In genomic region chr12:121849660-121850059, GRCh38 we compare ENCODE assay signal across 26 cellular contexts. TPM values are rescaled to one million over a fixed set of nuclear protein-coding genes. Genes with fewer than 3 reads are reported as not detected.
DNase-seq lines count a peak whose midpoint lies in the region; ATAC-seq, FAIRE-seq and TF ChIP-seq lines count a peak whose summit lies in the region.
"Had no signal": no experiment of that assay in that cellular context is flagged by ENCODE, and none has a peak within 500 bp of the region (broad histone marks: within the 10 kb centered on the region; RNA-seq: fewer than 3 reads in every experiment).

No MANE protein-coding gene starts in this region.

- no peak overlapping the region for H3K4me2 ChIP-seq in A549
- H3K4me2 ChIP-seq in HepG2 (ENCODE audit: low read depth, low read length), result no peak overlapping the region

- H2AFZ ChIP-seq in HepG2 (ENCODE audit: low read length), result no peak overlapping the region

- intact Hi-C loops in HepG2 (cut with micrococcal nuclease; ENCODE audit: unreplicated experiment), result no loop called here

- DNase-seq in A549 (ENCODE audit: low read depth in 1 of 2, low spot score in 1 of 2) (no peak), KBM-7 (peak; percentile 54), RPMI8226 (peak; percentile 41), HepG2 (ENCODE audit: low spot score) (no peak), NCI-H748 treated with DMSO at 0.1 percent for 48 hours (lab: John Stamatoyannopoulos, UW) (no peak), OCI-M2 (lab: John Stamatoyannopoulos, UW; ENCODE audit: unreplicated experiment) (no peak)
- DNase-seq in activated naive CD4-positive, alpha-beta T cell treated with anti-CD3 and anti-CD28 coated beads, Interleukin-2, amount 50 U/mL, for 72 hours (ENCODE audit: low spot score in 2 of 2), result no peak
- no peak for DNase-seq in naive thymus-derived CD8-positive, alpha-beta T cell
- DNase-seq: activated CD4-positive, alpha-beta T cell treated with anti-CD3 and anti-CD28 coated beads for 36 hours; activated naive CD4-positive, alpha-beta T cell treated with anti-CD3 and anti-CD28 coated beads for 36 hours; activated T-cell treated with anti-CD3 and anti-CD28 coated beads, Interleukin-2, amount 50 U/mL, for 72 hours; amygdala; Calu3; colonic mucosa; GOT3; KG1; mammary epithelial cell; NCI-H1930; NCI-H2227 treated with DMSO at 0.1 percent for 48 hours; stimulated activated CD4-positive, alpha-beta T cell treated with anti-CD3 and anti-CD28 coated beads, Interleukin-2, amount 100 ng/mL, for 48 hours; stimulated activated naive CD8-positive, alpha-beta T cell treated with anti-CD3 and anti-CD28 coated beads, Interleukin-15, Interleukin-2, amounts not matched to agents 100 U/mL and 50 U/mL, for 24 hours; tibial artery had no signal

- H3K9ac ChIP-seq in HepG2 (ENCODE audit: insufficient read depth, low read depth, low read length), result no peak overlapping the region

- no TSS peak for BruUV-seq in HepG2 (replicated peaks; lab: Mats Ljungman, UMichigan)

- no peaks in the 10 kb centered on the region for H3K79me2 ChIP-seq in HepG2 (ENCODE audit: insufficient read depth, low read length)

- TF ChIP-seq EP300 in A549 (IDR thresholded peaks at IDR 0.05) (no peak), HepG2 (IDR thresholded peaks at IDR 0.05; ENCODE audit: low read depth in 2 of 2, low read length in 2 of 2) (no peak), HepG2 (CRISPR knock-in tag; IDR thresholded peaks at IDR 0.05; ENCODE audit: borderline replicate concordance) (no peak)

- H3K4me3 ChIP-seq in A549 (no peak overlapping the region), HepG2 (replicated peaks in 1 of 3; ENCODE audit: insufficient read depth in 1 of 3, low read depth in 2 of 3, low read length in 3 of 3) (no peak overlapping the region)
- H3K4me3 ChIP-seq: colonic mucosa, tibial artery had no signal

- TF ChIP-seq POLR2A in A549 (IDR thresholded peaks at IDR 0.05; ENCODE audit: low read length), result no peak
- no peak for TF ChIP-seq POLR2A in HepG2 (IDR thresholded peaks at IDR 0.05; ENCODE audit: insufficient read depth in 1 of 2, low read depth in 2 of 2, low read length in 2 of 2)

- FAIRE-seq in A549 (lab: Jason Lieb, UNC), result no peak
- no peak for FAIRE-seq in HepG2 (lab: Jason Lieb, UNC)
- FAIRE-seq: bronchial epithelial cell, endometrium had no signal

- CTCF ChIA-PET in A549 (lab: Yijun Ruan, JAX), result interaction anchor here (0.6 to 1.5 kb wide), 3 partner anchors 12 to 38 kb away, joined by 3 read pairs; no protein-coding TSS in a partner anchor
- CTCF ChIA-PET in HepG2 (lab: Yijun Ruan, JAX; ENCODE audit: low intra/inter-chr PET ratio, low total read pairs), result interaction anchor here (0.9 kb wide), 1 partner anchor 40 kb away, joined by 3 read pairs; no protein-coding TSS in a partner anchor

- H3K4me3 Mint-ChIP-seq in naive thymus-derived CD8-positive, alpha-beta T cell, result no peak overlapping the region
- H3K4me3 Mint-ChIP-seq: activated CD4-positive, alpha-beta T cell treated with anti-CD3 and anti-CD28 coated beads for 36 hours; activated naive CD4-positive, alpha-beta T cell treated with anti-CD3 and anti-CD28 coated beads for 36 hours; activated T-cell treated with anti-CD3 and anti-CD28 coated beads, Interleukin-2, amount 50 U/mL, for 72 hours had no signal

- ATAC-seq in A549, result peak; percentile 50 to 60; a peak in 4 of 6 replicates
- peak; percentile 36; the same call in 2 of the 3 replicates for ATAC-seq in HepG2
- ATAC-seq in activated naive CD4-positive, alpha-beta T cell treated with anti-CD3 and anti-CD28 coated beads, Interleukin-2, amount 50 U/mL, for 72 hours, result no peak
- no peak for ATAC-seq in naive thymus-derived CD8-positive, alpha-beta T cell
- ATAC-seq: activated CD4-positive, alpha-beta T cell treated with anti-CD3 and anti-CD28 coated beads for 36 hours; activated T-cell treated with anti-CD3 and anti-CD28 coated beads, Interleukin-2, amount 50 U/mL, for 72 hours; stimulated activated naive CD8-positive, alpha-beta T cell treated with anti-CD3 and anti-CD28 coated beads, Interleukin-15, Interleukin-2, amounts not matched to agents 100 U/mL and 50 U/mL, for 24 hours had no signal

- H3K4me1 ChIP-seq in A549, result no peaks in the 10 kb centered on the region
- no peaks in the 10 kb centered on the region for H3K4me1 ChIP-seq in HepG2 (ENCODE audit: insufficient read depth, low read length)
- H3K4me1 ChIP-seq: colonic mucosa, tibial artery had no signal

- H3K9me3 Mint-ChIP-seq in activated naive CD4-positive, alpha-beta T cell treated with anti-CD3 and anti-CD28 coated beads, Interleukin-2, amount 50 U/mL, for 72 hours, result no peaks in the 10 kb centered on the region
- H3K9me3 Mint-ChIP-seq in naive thymus-derived CD8-positive, alpha-beta T cell, result no peaks in the 10 kb centered on the region
- H3K9me3 Mint-ChIP-seq: activated naive CD4-positive, alpha-beta T cell treated with anti-CD3 and anti-CD28 coated beads for 36 hours; activated T-cell treated with anti-CD3 and anti-CD28 coated beads, Interleukin-2, amount 50 U/mL, for 72 hours had no signal

- peaks cover 0 to 2% (median 0%) of the 10 kb centered on the region in 4 donors for H3K4me1 Mint-ChIP-seq in naive thymus-derived CD8-positive, alpha-beta T cell
- H3K4me1 Mint-ChIP-seq: activated CD4-positive, alpha-beta T cell treated with anti-CD3 and anti-CD28 coated beads for 36 hours had no signal

- H3K9me3 ChIP-seq in A549 (no peaks in the 10 kb centered on the region), HepG2 (ENCODE audit: low read length) (no peaks in the 10 kb centered on the region)
- H3K9me3 ChIP-seq: colonic mucosa, tibial artery had no signal

- no peak for TF ChIP-seq RAD21 in A549 (conservative IDR thresholded peaks at IDR 0.05 in 1 of 2, IDR thresholded peaks at IDR 0.05 in 1 of 2)
- TF ChIP-seq RAD21 in HepG2 (CRISPR knock-in tag; IDR thresholded peaks at IDR 0.05), result no peak

- no peaks in the 10 kb centered on the region for H4K20me1 ChIP-seq in HepG2 (ENCODE audit: insufficient read depth, low read length)

- POLR2A ChIA-PET in A549 (lab: Yijun Ruan, JAX) (no interaction called here), HepG2 (lab: Yijun Ruan, JAX) (no interaction called here)
- POLR2A ChIA-PET in naive thymus-derived CD8-positive, alpha-beta T cell (lab: Charles Lee), result no interaction called here

- no peaks in the 10 kb centered on the region for H3K27me3 Mint-ChIP-seq in naive thymus-derived CD8-positive, alpha-beta T cell
- H3K27me3 Mint-ChIP-seq: activated CD4-positive, alpha-beta T cell treated with anti-CD3 and anti-CD28 coated beads for 36 hours had no signal

- WGBS in A549 (ENCODE audit: missing lambda C conversion rate), result 85% methylated on average over 13 of the region's 13 CpGs
- 94% methylated on average over 7 of the region's 13 CpGs for WGBS in HepG2 (ENCODE audit: low lambda C conversion rate)

- H3K36me3 Mint-ChIP-seq in activated naive CD4-positive, alpha-beta T cell treated with anti-CD3 and anti-CD28 coated beads, Interleukin-2, amount 50 U/mL, for 72 hours, result no peaks in the 10 kb centered on the region
- no peaks in the 10 kb centered on the region for H3K36me3 Mint-ChIP-seq in naive thymus-derived CD8-positive, alpha-beta T cell

- peaks cover 4 to 6% of the 10 kb centered on the region in 2 experiments; a peak in 3 of 5 replicates for H3K36me3 ChIP-seq in HepG2 (replicated peaks in 1 of 2; ENCODE audit: control insufficient read depth in 1 of 2, insufficient read depth in 2 of 2, low read length in 2 of 2)
- H3K36me3 ChIP-seq: colonic mucosa, tibial artery had no signal

- TF ChIP-seq CTCF in A549 (IDR thresholded peaks at IDR 0.05), result no peak
- TF ChIP-seq CTCF in HepG2 (CRISPR knock-in tag; IDR thresholded peaks at IDR 0.05), result no peak

- in situ Hi-C loops in KBM-7 (cut with MboI; ENCODE audit: low pct_unique_long_range_greater_than_20kb, low sequenced_read_pairs), result no loop called here
- in situ Hi-C loops in HepG2 (cut with HindIII; ENCODE audit: extremely low pct_ligation_motif_present, low pct_unique_long_range_greater_than_20kb), result no loop called here

- H3K27ac Mint-ChIP-seq in activated naive CD4-positive, alpha-beta T cell treated with anti-CD3 and anti-CD28 coated beads, Interleukin-2, amount 50 U/mL, for 72 hours, result no peak overlapping the region
- no peak overlapping the region for H3K27ac Mint-ChIP-seq in naive thymus-derived CD8-positive, alpha-beta T cell
- H3K27ac Mint-ChIP-seq: activated CD4-positive, alpha-beta T cell treated with anti-CD3 and anti-CD28 coated beads for 36 hours; activated naive CD4-positive, alpha-beta T cell treated with anti-CD3 and anti-CD28 coated beads for 36 hours; activated T-cell treated with anti-CD3 and anti-CD28 coated beads, Interleukin-2, amount 50 U/mL, for 72 hours had no signal

- H3K27me3 ChIP-seq in HepG2 (ENCODE audit: control insufficient read depth in 1 of 2, insufficient read depth in 2 of 2, low read length in 2 of 2), result no peaks in the 10 kb centered on the region
- H3K27me3 ChIP-seq: colonic mucosa, tibial artery had no signal

- H3K27ac ChIP-seq in A549 (no peak overlapping the region), HepG2 (ENCODE audit: extremely low read length, insufficient read depth, low read length) (no peak overlapping the region)
- H3K27ac ChIP-seq: colonic mucosa, RWPE1, tibial artery had no signal

RNA-seq across cellular contexts. Expression of gene HPD, which starts 9.0 kb away (rescaled TPM):
- polyA plus RNA-seq in A549 (2011; rRNA removed) (1.3 and 1.7 TPM in 2 replicates), A549 (2017; fragmentation: RNase III; extraction: RNeasy Plus Mini Kit Qiagen cat#74134 plus additional on column Dnase treatment) (1.8 to 2.6 TPM (median 2.0 TPM) in 3 replicates), HepG2 (2011; rRNA removed) (195 and 197 TPM in 2 replicates)
- 1.7 and 2.0 TPM in 2 replicates for polyA plus RNA-seq in A549 (2012; cell fraction: cytosol; rRNA removed)
- 0.98 and 1.4 TPM in 2 replicates for polyA plus RNA-seq in A549 (2012; cell fraction: nucleus; rRNA removed)
- 1.6 and 2.8 TPM in 2 replicates for polyA minus RNA-seq in A549 (2011; rRNA and poly(A)+ RNA removed)
- total RNA-seq in HepG2 (2016; rRNA removed; fragmentation: Illumina TruSeq; extraction: Trizol), result 120 and 138 TPM in 2 replicates
- 101 and 114 TPM in 2 replicates for total RNA-seq in HepG2 (2016; cell fraction: cytosol; rRNA removed; fragmentation: Illumina TruSeq; extraction: Trizol; ENCODE audit: low read depth)
- total RNA-seq in HepG2 (2016; cell fraction: insoluble cytoplasmic fraction; rRNA removed; fragmentation: Illumina TruSeq; extraction: Trizol), result 120 and 121 TPM in 2 replicates
- 212 and 224 TPM in 2 replicates for total RNA-seq in HepG2 (2016; cell fraction: membrane; rRNA removed; fragmentation: Illumina TruSeq; extraction: Trizol)
- 62.9 and 70.7 TPM in 2 replicates for total RNA-seq in HepG2 (2016; cell fraction: nucleus; rRNA removed; fragmentation: Illumina TruSeq; extraction: Trizol)
- polyA plus RNA-seq in HepG2 (2011; cell fraction: cytosol; rRNA removed), result 257 and 265 TPM in 2 replicates
- 119 and 130 TPM in 2 replicates for polyA plus RNA-seq in HepG2 (2011; cell fraction: nucleus; rRNA removed)
- 157 and 186 TPM in 2 replicates for polyA plus RNA-seq in HepG2 (2012)
- 191 and 212 TPM in 2 replicates for polyA plus RNA-seq in HepG2 (2016; cell fraction: cytosol; fragmentation: Illumina TruSeq; extraction: Trizol; ENCODE audit: low read depth)
- polyA plus RNA-seq in HepG2 (2016; cell fraction: insoluble cytoplasmic fraction; fragmentation: Illumina TruSeq; extraction: Trizol; ENCODE audit: low read depth), result 130 and 165 TPM in 2 replicates
- 312 and 339 TPM in 2 replicates for polyA plus RNA-seq in HepG2 (2016; cell fraction: membrane; fragmentation: Illumina TruSeq; extraction: Trizol; ENCODE audit: low read depth)
- polyA plus RNA-seq in HepG2 (2016; cell fraction: nucleus; fragmentation: Illumina TruSeq; extraction: Trizol; ENCODE audit: insufficient read depth, low read depth), result 122 and 126 TPM in 2 replicates
- polyA minus RNA-seq in HepG2 (2011; rRNA and poly(A)+ RNA removed; ENCODE audit: low replicate concordance), result 5.0 and 114 TPM in 2 replicates
- 74.4 and 100 TPM in 2 replicates for polyA minus RNA-seq in HepG2 (2011; cell fraction: cytosol; rRNA and poly(A)+ RNA removed)
- polyA minus RNA-seq in HepG2 (2011; cell fraction: nucleus; rRNA and poly(A)+ RNA removed), result 56.0 and 68.5 TPM in 2 replicates
- total RNA-seq in activated naive CD4-positive, alpha-beta T cell treated with anti-CD3 and anti-CD28 coated beads, Interleukin-2, amount 50 U/mL, for 72 hours, result under 1 TPM in 1 of 2 donors, not detected in 1; 0.16 TPM
- not detected for total RNA-seq in naive thymus-derived CD8-positive, alpha-beta T cell
- not detected for polyA plus RNA-seq in naive thymus-derived CD8-positive, alpha-beta T cell
- total RNA-seq: activated CD4-positive, alpha-beta T cell treated with anti-CD3 and anti-CD28 coated beads for 36 hours; activated naive CD4-positive, alpha-beta T cell treated with anti-CD3 and anti-CD28 coated beads for 36 hours; activated T-cell treated with anti-CD3 and anti-CD28 coated beads, Interleukin-2, amount 50 U/mL, for 72 hours; Calu3 had no signal
- polyA plus RNA-seq: BJ had no signal

RNA-seq across cellular contexts. Expression of gene PSMD9, which starts 38.9 kb away (rescaled TPM):
- polyA plus RNA-seq in A549 (2011; rRNA removed) (81.4 and 89.3 TPM in 2 replicates), A549 (2017; fragmentation: RNase III; extraction: RNeasy Plus Mini Kit Qiagen cat#74134 plus additional on column Dnase treatment) (147 to 164 TPM (median 154 TPM) in 3 replicates), HepG2 (2011; rRNA removed) (41.4 and 53.5 TPM in 2 replicates)
- 215 and 228 TPM in 2 replicates for polyA plus RNA-seq in A549 (2012; cell fraction: cytosol; rRNA removed)
- 141 and 143 TPM in 2 replicates for polyA plus RNA-seq in A549 (2012; cell fraction: nucleus; rRNA removed)
- 32.1 and 48.0 TPM in 2 replicates for polyA minus RNA-seq in A549 (2011; rRNA and poly(A)+ RNA removed)
- 61.1 and 73.9 TPM in 2 replicates for total RNA-seq in HepG2 (2016; rRNA removed; fragmentation: Illumina TruSeq; extraction: Trizol)
- 14.7 and 17.8 TPM in 2 replicates for total RNA-seq in HepG2 (2016; cell fraction: cytosol; rRNA removed; fragmentation: Illumina TruSeq; extraction: Trizol; ENCODE audit: low read depth)
- total RNA-seq in HepG2 (2016; cell fraction: insoluble cytoplasmic fraction; rRNA removed; fragmentation: Illumina TruSeq; extraction: Trizol), result 63.0 and 75.8 TPM in 2 replicates
- 38.8 and 40.2 TPM in 2 replicates for total RNA-seq in HepG2 (2016; cell fraction: membrane; rRNA removed; fragmentation: Illumina TruSeq; extraction: Trizol)
- total RNA-seq in HepG2 (2016; cell fraction: nucleus; rRNA removed; fragmentation: Illumina TruSeq; extraction: Trizol), result 22.0 and 27.1 TPM in 2 replicates
- 57.2 and 69.0 TPM in 2 replicates for polyA plus RNA-seq in HepG2 (2011; cell fraction: cytosol; rRNA removed)
- 31.9 and 34.9 TPM in 2 replicates for polyA plus RNA-seq in HepG2 (2011; cell fraction: nucleus; rRNA removed)
- polyA plus RNA-seq in HepG2 (2012), result 23.2 and 36.0 TPM in 2 replicates
- polyA plus RNA-seq in HepG2 (2016; cell fraction: cytosol; fragmentation: Illumina TruSeq; extraction: Trizol; ENCODE audit: low read depth), result 21.2 and 23.3 TPM in 2 replicates
- 65.4 and 77.3 TPM in 2 replicates for polyA plus RNA-seq in HepG2 (2016; cell fraction: insoluble cytoplasmic fraction; fragmentation: Illumina TruSeq; extraction: Trizol; ENCODE audit: low read depth)
- 29.7 and 32.9 TPM in 2 replicates for polyA plus RNA-seq in HepG2 (2016; cell fraction: membrane; fragmentation: Illumina TruSeq; extraction: Trizol; ENCODE audit: low read depth)
- 33.3 and 37.2 TPM in 2 replicates for polyA plus RNA-seq in HepG2 (2016; cell fraction: nucleus; fragmentation: Illumina TruSeq; extraction: Trizol; ENCODE audit: insufficient read depth, low read depth)
- 23.4 and 46.9 TPM in 2 replicates for polyA minus RNA-seq in HepG2 (2011; rRNA and poly(A)+ RNA removed; ENCODE audit: low replicate concordance)
- 18.2 and 20.5 TPM in 2 replicates for polyA minus RNA-seq in HepG2 (2011; cell fraction: cytosol; rRNA and poly(A)+ RNA removed)
- polyA minus RNA-seq in HepG2 (2011; cell fraction: nucleus; rRNA and poly(A)+ RNA removed), result 13.0 and 21.1 TPM in 2 replicates
- total RNA-seq in activated naive CD4-positive, alpha-beta T cell treated with anti-CD3 and anti-CD28 coated beads, Interleukin-2, amount 50 U/mL, for 72 hours, result 10 to 100 TPM; 65.0 to 66.0 TPM
- 10 to 100 TPM; 35.1 to 41.4 TPM for total RNA-seq in naive thymus-derived CD8-positive, alpha-beta T cell
- polyA plus RNA-seq in naive thymus-derived CD8-positive, alpha-beta T cell, result 10 to 100 TPM; 88.4 to 90.5 (median 89.4) TPM

RNA-seq across cellular contexts. Expression of gene SETD1B, which starts 45.9 kb away (rescaled TPM):
- polyA plus RNA-seq in A549 (2011; rRNA removed), result 1.1 and 2.1 TPM in 2 replicates
- polyA plus RNA-seq in A549 (2012; cell fraction: cytosol; rRNA removed), result 2.2 and 3.1 TPM in 2 replicates
- polyA plus RNA-seq in A549 (2012; cell fraction: nucleus; rRNA removed), result 6.5 and 9.1 TPM in 2 replicates
- polyA plus RNA-seq in A549 (2017; fragmentation: RNase III; extraction: RNeasy Plus Mini Kit Qiagen cat#74134 plus additional on column Dnase treatment), result 7.4 to 8.6 TPM (median 8.0 TPM) in 3 replicates
- polyA minus RNA-seq in A549 (2011; rRNA and poly(A)+ RNA removed), result 2.6 and 4.2 TPM in 2 replicates
- 1.4 and 1.8 TPM in 2 replicates for total RNA-seq in HepG2 (2016; rRNA removed; fragmentation: Illumina TruSeq; extraction: Trizol)
- 0.40 and 0.44 TPM in 2 replicates for total RNA-seq in HepG2 (2016; cell fraction: cytosol; rRNA removed; fragmentation: Illumina TruSeq; extraction: Trizol; ENCODE audit: low read depth)
- total RNA-seq in HepG2 (2016; cell fraction: insoluble cytoplasmic fraction; rRNA removed; fragmentation: Illumina TruSeq; extraction: Trizol), result 1.3 TPM in 2 replicates
- total RNA-seq in HepG2 (2016; cell fraction: membrane; rRNA removed; fragmentation: Illumina TruSeq; extraction: Trizol), result 1.3 and 1.4 TPM in 2 replicates
- total RNA-seq in HepG2 (2016; cell fraction: nucleus; rRNA removed; fragmentation: Illumina TruSeq; extraction: Trizol), result 2.7 and 3.3 TPM in 2 replicates
- polyA plus RNA-seq in HepG2 (2011; rRNA removed), result 1.1 and 1.3 TPM in 2 replicates
- 0.43 and 0.51 TPM in 2 replicates for polyA plus RNA-seq in HepG2 (2011; cell fraction: cytosol; rRNA removed)
- 9.3 TPM in 2 replicates for polyA plus RNA-seq in HepG2 (2011; cell fraction: nucleus; rRNA removed)
- polyA plus RNA-seq in HepG2 (2012), result 4.2 and 6.2 TPM in 2 replicates
- polyA plus RNA-seq in HepG2 (2016; cell fraction: cytosol; fragmentation: Illumina TruSeq; extraction: Trizol; ENCODE audit: low read depth), result 0.32 and 0.34 TPM in 2 replicates
- 2.6 and 3.8 TPM in 2 replicates for polyA plus RNA-seq in HepG2 (2016; cell fraction: insoluble cytoplasmic fraction; fragmentation: Illumina TruSeq; extraction: Trizol; ENCODE audit: low read depth)
- 0.70 and 0.76 TPM in 2 replicates for polyA plus RNA-seq in HepG2 (2016; cell fraction: membrane; fragmentation: Illumina TruSeq; extraction: Trizol; ENCODE audit: low read depth)
- 16.0 and 18.9 TPM in 2 replicates for polyA plus RNA-seq in HepG2 (2016; cell fraction: nucleus; fragmentation: Illumina TruSeq; extraction: Trizol; ENCODE audit: insufficient read depth, low read depth)
- polyA minus RNA-seq in HepG2 (2011; rRNA and poly(A)+ RNA removed; ENCODE audit: low replicate concordance), result 2.1 and 4.2 TPM in 2 replicates
- polyA minus RNA-seq in HepG2 (2011; cell fraction: cytosol; rRNA and poly(A)+ RNA removed), result 1.8 and 2.5 TPM in 2 replicates
- 3.6 and 4.4 TPM in 2 replicates for polyA minus RNA-seq in HepG2 (2011; cell fraction: nucleus; rRNA and poly(A)+ RNA removed)
- total RNA-seq in activated naive CD4-positive, alpha-beta T cell treated with anti-CD3 and anti-CD28 coated beads, Interleukin-2, amount 50 U/mL, for 72 hours, result 10 to 100 TPM; 13.8 to 16.7 TPM
- total RNA-seq in naive thymus-derived CD8-positive, alpha-beta T cell, result 10 to 100 TPM; 92.8 to 93.8 TPM
- 1 to 10 TPM in 2 of 3 donors, under 1 TPM in 1; 0.98 to 3.7 (median 2.8) TPM for polyA plus RNA-seq in naive thymus-derived CD8-positive, alpha-beta T cell

RNA-seq across cellular contexts. Expression of gene RHOF, which starts 56.2 kb away (rescaled TPM):
- polyA plus RNA-seq in A549 (2011; rRNA removed) (47.1 and 48.0 TPM in 2 replicates), A549 (2017; fragmentation: RNase III; extraction: RNeasy Plus Mini Kit Qiagen cat#74134 plus additional on column Dnase treatment) (48.6 to 52.3 TPM (median 51.8 TPM) in 3 replicates), HepG2 (2011; rRNA removed) (31.3 and 32.2 TPM in 2 replicates)
- polyA plus RNA-seq in A549 (2012; cell fraction: cytosol; rRNA removed), result 84.7 and 94.6 TPM in 2 replicates
- 108 and 113 TPM in 2 replicates for polyA plus RNA-seq in A549 (2012; cell fraction: nucleus; rRNA removed)
- polyA minus RNA-seq in A549 (2011; rRNA and poly(A)+ RNA removed), result 88.9 and 139 TPM in 2 replicates
- 11.0 and 14.6 TPM in 2 replicates for total RNA-seq in HepG2 (2016; rRNA removed; fragmentation: Illumina TruSeq; extraction: Trizol)
- 10.8 and 12.5 TPM in 2 replicates for total RNA-seq in HepG2 (2016; cell fraction: cytosol; rRNA removed; fragmentation: Illumina TruSeq; extraction: Trizol; ENCODE audit: low read depth)
- 9.8 and 14.8 TPM in 2 replicates for total RNA-seq in HepG2 (2016; cell fraction: insoluble cytoplasmic fraction; rRNA removed; fragmentation: Illumina TruSeq; extraction: Trizol)
- 18.2 and 24.9 TPM in 2 replicates for total RNA-seq in HepG2 (2016; cell fraction: membrane; rRNA removed; fragmentation: Illumina TruSeq; extraction: Trizol)
- 14.1 and 17.3 TPM in 2 replicates for total RNA-seq in HepG2 (2016; cell fraction: nucleus; rRNA removed; fragmentation: Illumina TruSeq; extraction: Trizol)
- polyA plus RNA-seq in HepG2 (2011; cell fraction: cytosol; rRNA removed), result 28.4 and 38.7 TPM in 2 replicates
- polyA plus RNA-seq in HepG2 (2011; cell fraction: nucleus; rRNA removed), result 37.5 and 40.2 TPM in 2 replicates
- 10.8 and 12.9 TPM in 2 replicates for polyA plus RNA-seq in HepG2 (2012)
- polyA plus RNA-seq in HepG2 (2016; cell fraction: cytosol; fragmentation: Illumina TruSeq; extraction: Trizol; ENCODE audit: low read depth), result 19.8 and 23.7 TPM in 2 replicates
- 19.7 and 25.0 TPM in 2 replicates for polyA plus RNA-seq in HepG2 (2016; cell fraction: insoluble cytoplasmic fraction; fragmentation: Illumina TruSeq; extraction: Trizol; ENCODE audit: low read depth)
- polyA plus RNA-seq in HepG2 (2016; cell fraction: membrane; fragmentation: Illumina TruSeq; extraction: Trizol; ENCODE audit: low read depth), result 27.0 and 27.4 TPM in 2 replicates
- 24.9 and 31.1 TPM in 2 replicates for polyA plus RNA-seq in HepG2 (2016; cell fraction: nucleus; fragmentation: Illumina TruSeq; extraction: Trizol; ENCODE audit: insufficient read depth, low read depth)
- polyA minus RNA-seq in HepG2 (2011; rRNA and poly(A)+ RNA removed; ENCODE audit: low replicate concordance), result 46.1 and 174 TPM in 2 replicates
- polyA minus RNA-seq in HepG2 (2011; cell fraction: cytosol; rRNA and poly(A)+ RNA removed), result 32.2 and 38.9 TPM in 2 replicates
- polyA minus RNA-seq in HepG2 (2011; cell fraction: nucleus; rRNA and poly(A)+ RNA removed), result 32.4 and 35.6 TPM in 2 replicates
- total RNA-seq in activated naive CD4-positive, alpha-beta T cell treated with anti-CD3 and anti-CD28 coated beads, Interleukin-2, amount 50 U/mL, for 72 hours, result 10 to 100 TPM; 95.3 to 96.2 TPM
- 100 to 1,000 TPM; 176 to 178 TPM for total RNA-seq in naive thymus-derived CD8-positive, alpha-beta T cell
- polyA plus RNA-seq in naive thymus-derived CD8-positive, alpha-beta T cell, result 100 to 1,000 TPM in 1 of 3 donors, 10 to 100 TPM in 2; 79.9 to 101 (median 80.1) TPM

Comparison
In these comparisons a context has a peak if more than half of its experiments do, and no peak if none do; other contexts are left out.
1. ATAC-seq: peak in A549 (2 of 2) and HepG2 (single experiment); none in activated naive CD4-positive, alpha-beta T cell treated with anti-CD3 and anti-CD28 coated beads, Interleukin-2, amount 50 U/mL, for 72 hours (0 of 2) and naive thymus-derived CD8-positive, alpha-beta T cell (0 of 2).
2. DNase-seq: peak in KBM-7 (single experiment) and RPMI8226 (single experiment); none in A549 (0 of 2), HepG2 (single experiment), activated naive CD4-positive, alpha-beta T cell treated with anti-CD3 and anti-CD28 coated beads, Interleukin-2, amount 50 U/mL, for 72 hours (0 of 2), naive thymus-derived CD8-positive, alpha-beta T cell (0 of 10), NCI-H748 treated with DMSO at 0.1 percent for 48 hours (single experiment) and OCI-M2 (single experiment).
3. RNA of gene HPD, which starts 9.0 kb away (total RNA-seq): 62.9 to 224 TPM in HepG2; 0.16 TPM in activated naive CD4-positive, alpha-beta T cell treated with anti-CD3 and anti-CD28 coated beads, Interleukin-2, amount 50 U/mL, for 72 hours and not detected in naive thymus-derived CD8-positive, alpha-beta T cell; every median in the first group is over 10 times any median in the second.
4. RNA of gene SETD1B, which starts 45.9 kb away (total RNA-seq): 92.8 to 93.8 TPM in naive thymus-derived CD8-positive, alpha-beta T cell; 13.8 to 16.7 TPM in activated naive CD4-positive, alpha-beta T cell treated with anti-CD3 and anti-CD28 coated beads, Interleukin-2, amount 50 U/mL, for 72 hours and 0.40 to 3.3 TPM in HepG2; every median in the first group is over 4 times any median in the second.